Comparison of ENCODE assay signal across 8 cellular contexts in the genomic region with DNA sequence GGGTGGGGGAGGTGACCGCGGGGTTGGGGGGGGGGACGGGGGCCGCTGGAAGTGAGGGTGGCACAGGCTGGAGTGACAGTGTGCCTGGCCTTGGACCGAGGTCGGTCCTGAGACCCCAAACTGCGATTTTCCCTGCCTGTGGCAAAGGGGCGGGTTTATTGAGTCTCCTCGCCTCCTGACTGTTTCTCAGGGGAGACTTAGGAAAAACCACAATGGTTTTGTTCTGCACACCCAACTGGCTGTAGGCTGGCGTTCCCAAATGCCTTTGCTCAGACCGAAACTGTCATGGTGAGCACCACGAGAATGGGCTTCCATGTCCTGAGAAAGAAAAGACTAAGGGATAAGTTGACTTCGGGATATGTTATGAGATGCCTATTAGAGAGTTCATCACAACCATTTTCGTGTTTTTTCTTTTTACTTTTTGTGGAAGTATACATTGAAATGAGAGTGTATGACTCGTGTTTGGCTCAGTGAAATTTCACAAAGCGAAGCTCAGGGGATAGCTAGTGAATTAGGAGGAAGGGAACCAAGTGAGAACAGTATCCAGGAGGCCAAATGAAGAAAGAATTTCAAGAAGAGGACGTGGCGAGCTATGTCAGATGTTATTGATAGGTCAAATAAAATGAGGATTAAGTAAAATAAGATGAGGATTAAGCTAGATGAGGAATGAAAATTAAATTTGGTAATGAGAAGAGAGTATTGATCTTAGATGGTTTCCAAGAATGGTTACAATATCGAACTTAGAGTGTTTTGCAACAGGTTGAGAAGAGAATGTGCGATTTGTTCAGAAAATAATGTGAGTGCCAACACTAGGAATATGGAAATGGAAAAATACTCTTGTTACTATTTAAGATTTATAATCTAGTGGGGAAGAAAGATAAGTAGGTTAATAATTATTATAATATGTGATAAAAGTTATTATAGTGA. TPM values are rescaled to one million over a fixed set of nuclear protein-coding genes. Genes with fewer than 3 reads are reported as not detected.
DNase-seq lines count a peak whose midpoint lies in the region; ATAC-seq and TF ChIP-seq lines count a peak whose summit lies in the region.

No MANE protein-coding gene starts in this region.

- H3K9me3 ChIP-seq in NT2/D1 (ENCODE audit: insufficient read depth, low read length) (peaks cover 7% of the 10 kb centered on the region), mucosa of descending colon (no peaks in the 10 kb centered on the region)

- DNase-seq in Right ventricle myocardium inferior (ENCODE audit: missing footprints) (no peak), cardiac septum (ENCODE audit: low spot score) (no peak), NT2/D1 (ENCODE audit: low read depth, low spot score) (no peak), epithelial cell of esophagus (ENCODE audit: low read depth) (peak; percentile 68), mucosa of descending colon (no peak)
- no peak for DNase-seq in activated effector memory CD4-positive, alpha-beta T cell treated with anti-CD3 and anti-CD28 coated beads, Interleukin-2, amount 50 U/mL, for 16 hours

- ATAC-seq in Right ventricle myocardium inferior (peak; percentile 4), mucosa of descending colon (peak; percentile 24), GM19351 (IDR thresholded peaks at IDR 0.05; ENCODE audit: unreplicated experiment) (no peak), HG02798 (IDR thresholded peaks at IDR 0.05; ENCODE audit: poor library complexity, unreplicated experiment) (no peak)

- no peaks in the 10 kb centered on the region for H3K4me1 ChIP-seq in NT2/D1 (ENCODE audit: insufficient read depth, insufficient read length)
- H3K4me1 ChIP-seq in mucosa of descending colon (ENCODE audit: low read depth), result peaks cover 3% of the 10 kb centered on the region

- TF ChIP-seq CTCF in epithelial cell of esophagus (IDR thresholded peaks at IDR 0.05; ENCODE audit: insufficient read depth, low read depth, low read length, missing control alignments), result no peak
- no peak for TF ChIP-seq CTCF in mucosa of descending colon (IDR thresholded peaks at IDR 0.05)

- H3K4me3 ChIP-seq in NT2/D1 (ENCODE audit: insufficient read length, low read depth), result peak overlapping the region; percentile 57
- peak overlapping the region; percentile 67 for H3K4me3 ChIP-seq in epithelial cell of esophagus (ENCODE audit: low read length)
- H3K4me3 ChIP-seq in mucosa of descending colon, result peak overlapping the region; percentile 35

- intact Hi-C loops in Right ventricle myocardium inferior (cut with DNase I), result no loop called here
- intact Hi-C loops in cardiac septum (cut with DNase I), result loop anchor here (10.0 kb wide), 1 partner anchor 568 kb away; no protein-coding TSS in a partner anchor
- intact Hi-C loops in mucosa of descending colon (cut with DNase I, micrococcal nuclease), result no loop called here

- H3K27me3 ChIP-seq in NT2/D1 (ENCODE audit: insufficient read depth, insufficient read length), result no peaks in the 10 kb centered on the region

- H3K9ac ChIP-seq in NT2/D1 (ENCODE audit: insufficient read length, low read depth), result peak overlapping the region; percentile 66

- H3K36me3 ChIP-seq in NT2/D1 (ENCODE audit: insufficient read depth, insufficient read length, low read length), result peaks cover 6% of the 10 kb centered on the region
- no peaks in the 10 kb centered on the region for H3K36me3 ChIP-seq in mucosa of descending colon (ENCODE audit: low read depth)

RNA-seq across cellular contexts. Expression of gene NET1, which starts 0.9 kb away (rescaled TPM):
- total RNA-seq in Right ventricle myocardium inferior, result 16.2 TPM
- 20.9 TPM for total RNA-seq in cardiac septum
- 100 to 1,000 TPM; 213 to 399 (median 359) TPM for total RNA-seq in mucosa of descending colon

RNA-seq across cellular contexts. Expression of gene TUBAL3, which starts 8.6 kb away (rescaled TPM):
- total RNA-seq in Right ventricle myocardium inferior (not detected), cardiac septum (0.40 TPM), mucosa of descending colon (10 to 100 TPM; 20.9 to 64.0 (median 38.7) TPM)

RNA-seq across cellular contexts. Expression of gene UCN3, which starts 48.5 kb away (rescaled TPM):
- total RNA-seq in Right ventricle myocardium inferior (not detected), cardiac septum (not detected), mucosa of descending colon (1 to 10 TPM; 1.4 to 5.9 (median 4.8) TPM)

Comparison
In these comparisons a context has a peak if more than half of its experiments do, and no peak if none do; other contexts are left out.
1. ATAC-seq: peak in Right ventricle myocardium inferior (single experiment) and mucosa of descending colon (single experiment); none in GM19351 (single experiment) and HG02798 (single experiment).
2. RNA of gene TUBAL3, which starts 8.6 kb away (total RNA-seq): 20.9 to 64.0 TPM in mucosa of descending colon; 0.40 TPM in cardiac septum (single experiment) and not detected in Right ventricle myocardium inferior (single experiment); every median in the first group is over 10 times any median in the second.
3. Peak in every context shown above with its lines, with median percentiles within 50 percentile points of each other: H3K4me3 ChIP-seq.